ENCODE assay signal across 9 cellular contexts in the genomic region with DNA sequence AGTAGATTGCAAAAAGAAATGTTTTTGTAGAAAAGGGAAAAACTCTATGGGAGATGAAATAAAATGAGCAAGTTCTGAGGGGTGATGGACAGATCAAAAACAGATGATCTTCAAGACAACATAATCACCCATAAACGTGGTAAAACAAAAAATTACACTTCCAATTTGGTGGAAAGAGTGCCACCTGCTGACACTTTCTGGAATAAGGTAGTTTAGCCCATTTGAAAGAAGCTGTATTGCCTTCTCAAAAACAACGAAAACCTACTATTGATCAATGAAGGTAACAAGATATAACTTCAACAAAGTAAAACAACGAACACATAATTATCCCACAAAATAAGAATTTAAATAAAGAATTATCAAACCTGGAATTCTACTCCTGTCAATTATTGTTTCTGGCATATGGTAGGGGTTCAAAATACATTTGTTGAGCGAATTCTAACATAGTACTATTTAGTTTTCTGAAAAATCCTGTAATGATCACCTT. TPM values are rescaled to one million over a fixed set of nuclear protein-coding genes. Genes with fewer than 3 reads are reported as not detected.
DNase-seq lines count a peak whose midpoint lies in the region; ATAC-seq and TF ChIP-seq lines count a peak whose summit lies in the region.
"Had no signal": no experiment of that assay in that cellular context is flagged by ENCODE, and none has a peak within 500 bp of the region (broad histone marks: within the 10 kb centered on the region; RNA-seq: fewer than 3 reads in every experiment).

No MANE protein-coding gene starts in this region.

- ATAC-seq in WTC11: no peak
- ATAC-seq in natural killer cell treated with Interleukin-12 subunit alpha and Interleukin-12 subunit beta and Interleukin-15 and Interleukin-18, amount 100 ng/mL, for 72 hours: no peak

- no TSS peak for BruUV-seq in A673 (replicated peaks; lab: Mats Ljungman, UMichigan)

- no peak overlapping the region for H3K27ac ChIP-seq in A673 (ENCODE audit: low read depth, low read length, poor library complexity, severe bottlenecking)
- H3K27ac ChIP-seq: skin epidermis had no signal

- H3K27me3 ChIP-seq in A673 (replicated peaks; ENCODE audit: insufficient read depth, low read depth, low read length, poor library complexity): no peaks in the 10 kb centered on the region

- H3K27me3 Mint-ChIP-seq in WTC11 (ENCODE audit: low read depth): peaks cover 11% of the 10 kb centered on the region
- H3K27me3 Mint-ChIP-seq in natural killer cell treated with Interleukin-12 subunit alpha and Interleukin-12 subunit beta and Interleukin-15 and Interleukin-18, amount 100 ng/mL, for 72 hours: no peaks in the 10 kb centered on the region

- no peaks in the 10 kb centered on the region for H3K36me3 ChIP-seq in A673 (ENCODE audit: insufficient read depth, low read length, poor library complexity, severe bottlenecking)

- peaks cover 5% of the 10 kb centered on the region; the same call in 1 of the 2 replicates for H3K36me3 Mint-ChIP-seq in WTC11
- H3K36me3 Mint-ChIP-seq in natural killer cell treated with Interleukin-12 subunit alpha and Interleukin-12 subunit beta and Interleukin-15 and Interleukin-18, amount 100 ng/mL, for 72 hours: no peaks in the 10 kb centered on the region

- no peak overlapping the region for H3K4me3 ChIP-seq in A673 (ENCODE audit: low read depth, low read length, poor library complexity, severe bottlenecking)
- H3K4me3 ChIP-seq: skin epidermis had no signal

- no peaks in the 10 kb centered on the region for H3K4me1 ChIP-seq in A673 (ENCODE audit: insufficient read depth, low read length, poor library complexity, severe bottlenecking)

- no peaks in the 10 kb centered on the region for H3K9me3 Mint-ChIP-seq in WTC11
- H3K9me3 Mint-ChIP-seq in natural killer cell treated with Interleukin-12 subunit alpha and Interleukin-12 subunit beta and Interleukin-15 and Interleukin-18, amount 100 ng/mL, for 72 hours: no peaks in the 10 kb centered on the region

- no peak overlapping the region for H3K4me3 Mint-ChIP-seq in WTC11
- H3K4me3 Mint-ChIP-seq in natural killer cell treated with Interleukin-12 subunit alpha and Interleukin-12 subunit beta and Interleukin-15 and Interleukin-18, amount 100 ng/mL, for 72 hours: peak overlapping the region; percentile 24

- POLR2A ChIA-PET in A673 (lab: Charles Lee; ENCODE audit: low non-redundant PET) (no interaction called here), WTC11 (lab: Charles Lee) (no interaction called here)

- peaks cover 18% of the 10 kb centered on the region for H3K4me1 Mint-ChIP-seq in WTC11
- H3K4me1 Mint-ChIP-seq in natural killer cell treated with Interleukin-12 subunit alpha and Interleukin-12 subunit beta and Interleukin-15 and Interleukin-18, amount 100 ng/mL, for 72 hours (ENCODE audit: low read depth in 2 of 2): peaks cover 24 to 43% of the 10 kb centered on the region in 2 donors

- TF ChIP-seq CTCF in A673 (conservative IDR thresholded peaks at IDR 0.05; ENCODE audit: low read depth, low read length) (peak; percentile 56), WTC11 (IDR thresholded peaks at IDR 0.05) (peak; percentile 22; the same call in 1 of the 2 replicates)

- intact Hi-C loops in A673 (cut with micrococcal nuclease; ENCODE audit: unreplicated experiment): loop anchor here (10.0 kb wide), 1 partner anchor 817 kb away; no protein-coding TSS in a partner anchor

- CTCF ChIA-PET in A673 (lab: Charles Lee) (interaction anchor here (0.6 to 1.3 kb wide), 3 partner anchors 269 to 430 kb away, joined by 3 to 8 read pairs (median 3); no protein-coding TSS in a partner anchor), WTC11 (lab: Charles Lee) (interaction anchor here (0.6 to 2.5 kb wide), 23 partner anchors 8 to 540 kb away, joined by 3 to 15 read pairs (median 4); partner anchors contain the start of genes COPS4 and SCD5)

- DNase-seq in A673 (ENCODE audit: low spot score) (peak; percentile 67), GF-D8 (lab: John Stamatoyannopoulos, UW) (peak; percentile 6), NCI-H1694 (lab: John Stamatoyannopoulos, UW) (peak; percentile 62), WTC11 (ENCODE audit: low spot score) (no peak), dermis microvascular lymphatic vessel endothelial cell (ENCODE audit: low read depth in 2 of 2) (peak; percentile 54 to 63), ureter (ENCODE audit: low spot score) (peak; percentile 50), occipital lobe (lab: John Stamatoyannopoulos, UW) (no peak)
- DNase-seq in natural killer cell treated with Interleukin-12 subunit alpha and Interleukin-12 subunit beta and Interleukin-15 and Interleukin-18, amount 100 ng/mL, for 72 hours (ENCODE audit: low spot score): no peak

- H3K9me3 ChIP-seq in A673 (ENCODE audit: low read depth, low read length, poor library complexity, severe bottlenecking): no peaks in the 10 kb centered on the region

- no peak overlapping the region for H3K27ac Mint-ChIP-seq in WTC11
- H3K27ac Mint-ChIP-seq in natural killer cell treated with Interleukin-12 subunit alpha and Interleukin-12 subunit beta and Interleukin-15 and Interleukin-18, amount 100 ng/mL, for 72 hours: no peak overlapping the region

TF ChIP-seq in WTC11, 78 proteins besides CTCF, POLR2A, EP300 and RAD21 (continues in another document):
- TF ChIP-seq HMGA2 (CRISPR knock-in tag; IDR thresholded peaks at IDR 0.05): no peak
- TF ChIP-seq SOX15 (CRISPR knock-in tag; IDR thresholded peaks at IDR 0.05): no peak
- TF ChIP-seq PRRX2 (CRISPR knock-in tag; IDR thresholded peaks at IDR 0.05): no peak
- TF ChIP-seq GRHL2 (CRISPR knock-in tag; IDR thresholded peaks at IDR 0.05; ENCODE audit: insufficient replicate concordance, severe bottlenecking): no peak
- TF ChIP-seq RELA (CRISPR knock-in tag; IDR thresholded peaks at IDR 0.05; ENCODE audit: borderline replicate concordance): no peak
- no peak for TF ChIP-seq ELF4 (CRISPR knock-in tag; IDR thresholded peaks at IDR 0.05; ENCODE audit: low read depth)
- TF ChIP-seq ZSCAN18 (CRISPR knock-in tag; IDR thresholded peaks at IDR 0.05): no peak
- TF ChIP-seq, protein P1, sequence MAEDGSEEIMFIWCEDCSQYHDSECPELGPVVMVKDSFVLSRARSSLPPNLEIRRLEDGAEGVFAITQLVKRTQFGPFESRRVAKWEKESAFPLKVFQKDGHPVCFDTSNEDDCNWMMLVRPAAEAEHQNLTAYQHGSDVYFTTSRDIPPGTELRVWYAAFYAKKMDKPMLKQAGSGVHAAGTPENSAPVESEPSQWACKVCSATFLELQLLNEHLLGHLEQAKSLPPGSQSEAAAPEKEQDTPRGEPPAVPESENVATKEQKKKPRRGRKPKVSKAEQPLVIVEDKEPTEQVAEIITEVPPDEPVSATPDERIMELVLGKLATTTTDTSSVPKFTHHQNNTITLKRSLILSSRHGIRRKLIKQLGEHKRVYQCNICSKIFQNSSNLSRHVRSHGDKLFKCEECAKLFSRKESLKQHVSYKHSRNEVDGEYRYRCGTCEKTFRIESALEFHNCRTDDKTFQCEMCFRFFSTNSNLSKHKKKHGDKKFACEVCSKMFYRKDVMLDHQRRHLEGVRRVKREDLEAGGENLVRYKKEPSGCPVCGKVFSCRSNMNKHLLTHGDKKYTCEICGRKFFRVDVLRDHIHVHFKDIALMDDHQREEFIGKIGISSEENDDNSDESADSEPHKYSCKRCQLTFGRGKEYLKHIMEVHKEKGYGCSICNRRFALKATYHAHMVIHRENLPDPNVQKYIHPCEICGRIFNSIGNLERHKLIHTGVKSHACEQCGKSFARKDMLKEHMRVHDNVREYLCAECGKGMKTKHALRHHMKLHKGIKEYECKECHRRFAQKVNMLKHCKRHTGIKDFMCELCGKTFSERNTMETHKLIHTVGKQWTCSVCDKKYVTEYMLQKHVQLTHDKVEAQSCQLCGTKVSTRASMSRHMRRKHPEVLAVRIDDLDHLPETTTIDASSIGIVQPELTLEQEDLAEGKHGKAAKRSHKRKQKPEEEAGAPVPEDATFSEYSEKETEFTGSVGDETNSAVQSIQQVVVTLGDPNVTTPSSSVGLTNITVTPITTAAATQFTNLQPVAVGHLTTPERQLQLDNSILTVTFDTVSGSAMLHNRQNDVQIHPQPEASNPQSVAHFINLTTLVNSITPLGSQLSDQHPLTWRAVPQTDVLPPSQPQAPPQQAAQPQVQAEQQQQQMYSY (CRISPR knock-in tag; IDR thresholded peaks at IDR 0.05): no peak

RNA-seq across cellular contexts. Expression of gene COQ2, which starts 2.5 kb away (rescaled TPM):
- total RNA-seq in A673 (2021): 12.6 and 15.3 TPM in 2 replicates
- 20.5 to 22.8 TPM (median 21.6 TPM) in 3 replicates for total RNA-seq in WTC11 (2021)
- total RNA-seq in dermis microvascular lymphatic vessel endothelial cell: 20.3 and 20.7 TPM in 2 replicates
- total RNA-seq in natural killer cell treated with Interleukin-12 subunit alpha and Interleukin-12 subunit beta and Interleukin-15 and Interleukin-18, amount 100 ng/mL, for 72 hours: 10 to 100 TPM; 10.8 to 16.2 TPM
- total RNA-seq in ureter: 14.5 TPM
- 13.4 TPM for total RNA-seq in occipital lobe

RNA-seq across cellular contexts. Expression of gene HPSE, which starts 52.6 kb away (rescaled TPM):
- total RNA-seq in A673 (2021) (0.84 and 1.2 TPM in 2 replicates), WTC11 (2021) (3.0 to 3.8 TPM (median 3.7 TPM) in 3 replicates), dermis microvascular lymphatic vessel endothelial cell (9.2 and 19.7 TPM in 2 replicates), ureter (1.1 TPM), occipital lobe (1.6 TPM)
- total RNA-seq in natural killer cell treated with Interleukin-12 subunit alpha and Interleukin-12 subunit beta and Interleukin-15 and Interleukin-18, amount 100 ng/mL, for 72 hours: 10 to 100 TPM; 12.4 to 13.9 TPM

Comparison
In these comparisons a context has a peak if more than half of its experiments do, and no peak if none do; other contexts are left out.
1. DNase-seq: peak in A673 (single experiment), GF-D8 (single experiment), NCI-H1694 (single experiment), dermis microvascular lymphatic vessel endothelial cell (2 of 2) and ureter (single experiment); none in WTC11 (single experiment), natural killer cell treated with Interleukin-12 subunit alpha and Interleukin-12 subunit beta and Interleukin-15 and Interleukin-18, amount 100 ng/mL, for 72 hours (single experiment) and occipital lobe (single experiment).